8 cellular contexts compared by ENCODE assay signal in the genomic region with DNA sequence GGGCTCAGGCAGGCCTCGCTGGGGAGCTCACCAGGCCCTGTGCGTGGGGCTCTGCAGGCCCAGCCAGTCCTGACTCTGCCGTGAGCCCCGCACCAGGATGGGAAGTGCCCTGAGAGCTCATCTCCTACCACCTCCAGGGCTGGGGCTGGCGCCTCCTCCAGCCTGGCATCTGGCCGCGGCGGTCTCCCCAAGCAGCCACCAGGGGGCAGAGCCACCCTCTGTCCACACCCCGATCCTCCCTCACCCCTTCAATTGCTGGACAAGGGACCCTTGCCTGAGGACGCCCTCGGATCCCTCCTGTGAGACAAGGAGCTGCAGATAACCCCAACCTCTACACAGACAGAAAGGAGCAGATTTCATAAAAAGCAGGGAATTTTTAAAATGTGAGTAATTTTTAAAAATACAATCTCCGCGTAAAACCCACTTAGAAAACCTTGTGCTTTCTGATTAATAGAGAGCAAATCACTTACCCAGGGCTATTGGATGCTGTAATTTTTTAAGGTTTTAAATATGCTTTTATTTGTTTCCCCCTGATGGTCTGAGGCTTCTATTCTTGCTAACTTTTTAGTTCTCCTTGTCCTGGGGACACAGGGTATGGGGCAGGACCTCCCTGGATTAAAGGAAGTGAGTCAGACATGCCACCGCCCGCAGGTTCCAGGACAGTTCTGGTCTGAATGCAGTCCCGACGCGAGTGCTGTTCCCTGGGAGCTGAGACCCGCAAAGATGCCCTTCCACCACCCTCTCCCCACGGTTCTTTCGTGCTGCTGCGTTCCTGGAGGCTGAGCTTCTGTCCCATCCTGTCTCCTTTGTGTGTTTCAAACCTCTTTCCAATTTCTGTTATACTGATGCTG. TPM values are rescaled to one million over a fixed set of nuclear protein-coding genes. Genes with fewer than 3 reads are reported as not detected.
DNase-seq lines count a peak whose midpoint lies in the region; ATAC-seq and TF ChIP-seq lines count a peak whose summit lies in the region.

No MANE protein-coding gene starts in this region.

- no peaks in the 10 kb centered on the region for H3K36me3 ChIP-seq in RWPE2 (ENCODE audit: low read depth)
- H3K36me3 ChIP-seq in heart right ventricle: no peaks in the 10 kb centered on the region

- H3K27me3 ChIP-seq in HL-60 (ENCODE audit: insufficient read depth, poor library complexity, severe bottlenecking) (no peaks in the 10 kb centered on the region), RWPE2 (ENCODE audit: insufficient read depth, poor library complexity, severe bottlenecking) (peaks cover 8% of the 10 kb centered on the region), heart right ventricle (peaks cover 0 to 49% (median 34%) of the 10 kb centered on the region in 7 donors)

- ATAC-seq in RWPE2 (ENCODE audit: low read depth) (peak; percentile 77), heart right ventricle (peak; percentile 44 to 78 (median 66)), GM21367 (IDR thresholded peaks at IDR 0.05; ENCODE audit: unreplicated experiment) (no peak)

- H3K27ac ChIP-seq in HL-60 (replicated peaks) (no peak overlapping the region), RWPE2 (ENCODE audit: poor library complexity, severe bottlenecking) (no peak overlapping the region), heart right ventricle (no peak overlapping the region)

- peak; percentile 87 for TF ChIP-seq CTCF in GM12865 (IDR thresholded peaks at IDR 0.05; ENCODE audit: insufficient read depth, low read depth, low read length, missing control alignments)
- TF ChIP-seq CTCF in HL-60 (IDR thresholded peaks at IDR 0.05; ENCODE audit: insufficient read depth, low read length): peak; percentile 81
- peak; percentile 95 for TF ChIP-seq CTCF in RWPE2 (IDR thresholded peaks at IDR 0.05; ENCODE audit: poor library complexity, severe bottlenecking)
- peak; percentile 58 to 96 (median 79) for TF ChIP-seq CTCF in heart right ventricle (IDR thresholded peaks at IDR 0.05)
- peak; percentile 92 for TF ChIP-seq CTCF in retinal pigment epithelial cell (conservative IDR thresholded peaks at IDR 0.05; ENCODE audit: low read depth, low read length)

- H3K9me3 ChIP-seq in RWPE2 (ENCODE audit: severe bottlenecking) (no peaks in the 10 kb centered on the region), heart right ventricle (no peaks in the 10 kb centered on the region)

- H3K4me1 ChIP-seq in RWPE2 (ENCODE audit: insufficient read depth, poor library complexity, severe bottlenecking) (peaks cover 2% of the 10 kb centered on the region), heart right ventricle (peaks cover 0 to 18% (median 10%) of the 10 kb centered on the region in 9 donors)

- H3K4me3 ChIP-seq in GM12865 (ENCODE audit: low read depth, low read length) (no peak overlapping the region), HL-60 (replicated peaks; ENCODE audit: insufficient read depth, low read length) (no peak overlapping the region), RWPE2 (ENCODE audit: severe bottlenecking) (no peak overlapping the region), heart right ventricle (no peak overlapping the region), retinal pigment epithelial cell (ENCODE audit: low read length) (no peak overlapping the region)

- 18 to 25% methylated on average over 22 of the region's 22 CpGs for WGBS in heart right ventricle, 2 donors

- DNase-seq in GM12865 (ENCODE audit: low read depth) (peak; percentile 57), HL-60 (ENCODE audit: low read depth in 1 of 2, low spot score in 1 of 2) (peak in 1 of 2 experiments; percentile 48), RWPE2 (ENCODE audit: low spot score) (no peak), heart right ventricle (peak; percentile 37 to 62), retinal pigment epithelial cell (ENCODE audit: low read depth) (no peak), mesenteric fat pad (ENCODE audit: low spot score) (no peak)
- peak; percentile 82 for DNase-seq in activated effector memory CD4-positive, alpha-beta T cell treated with anti-CD3 and anti-CD28 coated beads, Interleukin-2, amount 50 U/mL, for 16 hours

- intact Hi-C loops in heart right ventricle (cut with DNase I): loop anchor here in 2 of 10 donors (10.0 kb wide), 2 partner anchors 323 to 333 kb away; no protein-coding TSS in a partner anchor

RNA-seq across cellular contexts. Expression of gene CHRNA7, which starts 52.3 kb away (rescaled TPM):
- total RNA-seq in heart right ventricle (1 to 10 TPM in 6 of 10 donors, under 1 TPM in 3, not detected in 1; 0.44 to 2.7 (median 1.2) TPM), mesenteric fat pad (2.0 TPM)
- polyA plus RNA-seq in heart right ventricle: under 1 TPM; 0.61 to 0.88 TPM

Comparison
In these comparisons a context has a peak if more than half of its experiments do, and no peak if none do; other contexts are left out.
1. DNase-seq: peak in GM12865 (single experiment), activated effector memory CD4-positive, alpha-beta T cell treated with anti-CD3 and anti-CD28 coated beads, Interleukin-2, amount 50 U/mL, for 16 hours (single experiment) and heart right ventricle (2 of 2); none in RWPE2 (single experiment), retinal pigment epithelial cell (single experiment) and mesenteric fat pad (single experiment).
2. Peak in every context shown above with its lines, with median percentiles within 50 percentile points of each other: CTCF ChIP-seq.